In the genomic region with DNA sequence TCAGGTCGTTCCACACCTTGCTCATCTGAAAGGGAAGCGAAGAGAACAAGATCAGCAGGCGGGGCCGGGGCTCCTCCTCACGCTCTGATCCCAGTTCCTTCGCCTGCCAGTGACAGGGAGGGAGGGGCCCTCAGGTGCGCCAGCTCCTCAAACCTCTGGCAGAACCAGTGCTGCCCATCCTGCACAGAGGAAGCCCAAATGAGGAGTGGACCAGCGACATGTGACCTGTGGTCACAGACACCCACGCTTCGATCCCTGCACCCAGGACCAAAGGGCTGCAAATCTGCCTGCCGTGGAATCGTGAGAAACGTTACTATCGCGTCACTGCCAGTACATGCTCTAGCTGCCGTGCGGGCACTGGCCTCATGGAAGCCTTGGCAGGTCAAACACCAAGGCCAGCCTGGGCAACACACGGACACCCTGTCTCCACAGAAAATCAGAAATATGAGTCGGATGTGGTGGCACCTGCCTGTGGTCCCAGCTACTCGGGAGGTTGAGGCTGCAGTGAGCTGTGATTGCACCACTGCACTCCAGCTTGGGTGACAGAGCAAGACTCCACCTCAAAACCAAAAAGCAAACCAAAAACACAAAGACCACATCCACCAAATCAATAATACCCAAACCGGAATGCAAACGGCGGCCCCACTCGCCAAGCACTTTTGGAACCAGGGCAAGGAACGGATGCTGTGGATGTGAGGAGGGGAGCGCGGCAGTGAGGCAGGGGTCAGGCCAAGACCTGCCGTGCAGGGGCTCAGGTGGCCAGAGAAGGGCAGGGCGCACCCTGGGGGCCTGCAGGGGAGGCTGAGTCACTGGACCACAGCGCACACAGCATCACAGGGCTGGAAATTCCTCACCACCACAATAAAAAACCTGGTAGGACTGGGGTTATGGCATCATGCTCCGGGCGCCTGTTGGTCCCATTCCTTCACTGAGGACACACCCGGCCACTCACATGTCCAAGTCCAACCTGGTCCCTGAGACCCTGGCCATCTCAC, we compare ENCODE assay signal across 1 cellular context.
TF ChIP-seq lines count a peak whose summit lies in the region.

No MANE protein-coding gene starts in this region.

TF ChIP-seq in HCT116, 20 proteins besides CTCF, POLR2A, EP300 and RAD21:
- TF ChIP-seq FOSL1 (IDR thresholded peaks at IDR 0.05; ENCODE audit: low read depth) (no peak), POLR2AphosphoS5 (IDR thresholded peaks at IDR 0.05; ENCODE audit: low read depth, low read length) (no peak), SIN3A (IDR thresholded peaks at IDR 0.05; ENCODE audit: low read depth) (no peak), ELF1 (IDR thresholded peaks at IDR 0.05; ENCODE audit: borderline replicate concordance, low read depth) (no peak), EZH2phosphoT487 (IDR thresholded peaks at IDR 0.05; ENCODE audit: borderline replicate concordance) (no peak), SP1 (IDR thresholded peaks at IDR 0.05; ENCODE audit: low read depth) (no peak), TCF7L2 (IDR thresholded peaks at IDR 0.05; ENCODE audit: borderline replicate concordance, extremely low read depth, insufficient read depth, insufficient read length) (no peak)
- TF ChIP-seq, protein P1, sequence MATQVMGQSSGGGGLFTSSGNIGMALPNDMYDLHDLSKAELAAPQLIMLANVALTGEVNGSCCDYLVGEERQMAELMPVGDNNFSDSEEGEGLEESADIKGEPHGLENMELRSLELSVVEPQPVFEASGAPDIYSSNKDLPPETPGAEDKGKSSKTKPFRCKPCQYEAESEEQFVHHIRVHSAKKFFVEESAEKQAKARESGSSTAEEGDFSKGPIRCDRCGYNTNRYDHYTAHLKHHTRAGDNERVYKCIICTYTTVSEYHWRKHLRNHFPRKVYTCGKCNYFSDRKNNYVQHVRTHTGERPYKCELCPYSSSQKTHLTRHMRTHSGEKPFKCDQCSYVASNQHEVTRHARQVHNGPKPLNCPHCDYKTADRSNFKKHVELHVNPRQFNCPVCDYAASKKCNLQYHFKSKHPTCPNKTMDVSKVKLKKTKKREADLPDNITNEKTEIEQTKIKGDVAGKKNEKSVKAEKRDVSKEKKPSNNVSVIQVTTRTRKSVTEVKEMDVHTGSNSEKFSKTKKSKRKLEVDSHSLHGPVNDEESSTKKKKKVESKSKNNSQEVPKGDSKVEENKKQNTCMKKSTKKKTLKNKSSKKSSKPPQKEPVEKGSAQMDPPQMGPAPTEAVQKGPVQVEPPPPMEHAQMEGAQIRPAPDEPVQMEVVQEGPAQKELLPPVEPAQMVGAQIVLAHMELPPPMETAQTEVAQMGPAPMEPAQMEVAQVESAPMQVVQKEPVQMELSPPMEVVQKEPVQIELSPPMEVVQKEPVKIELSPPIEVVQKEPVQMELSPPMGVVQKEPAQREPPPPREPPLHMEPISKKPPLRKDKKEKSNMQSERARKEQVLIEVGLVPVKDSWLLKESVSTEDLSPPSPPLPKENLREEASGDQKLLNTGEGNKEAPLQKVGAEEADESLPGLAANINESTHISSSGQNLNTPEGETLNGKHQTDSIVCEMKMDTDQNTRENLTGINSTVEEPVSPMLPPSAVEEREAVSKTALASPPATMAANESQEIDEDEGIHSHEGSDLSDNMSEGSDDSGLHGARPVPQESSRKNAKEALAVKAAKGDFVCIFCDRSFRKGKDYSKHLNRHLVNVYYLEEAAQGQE (IDR thresholded peaks at IDR 0.05; ENCODE audit: low read depth): no peak
TF ChIP-seq in HCT116: peak in this region for 0.
